ENCODE assay signal across 20 cellular contexts in genomic region chr13:109401891-109402290, GRCh38.
"Had no signal": no experiment of that assay in that cellular context is flagged by ENCODE, and none has a peak within 500 bp of the region (broad histone marks: within the 10 kb centered on the region; RNA-seq: fewer than 3 reads in every experiment).

No MANE protein-coding gene starts in this region.

- H3K36me3 ChIP-seq: suprapubic skin, transverse colon, vagina had no signal

- H3K4me2 ChIP-seq: smooth muscle cell had no signal

- H3K4me1 ChIP-seq: parathyroid adenoma, suprapubic skin, transverse colon, vagina had no signal

- ATAC-seq: mucosa of descending colon; sciatic nerve; stimulated activated naive CD8-positive, alpha-beta T cell treated with anti-CD3 and anti-CD28 coated beads, Interleukin-15, amount 100 ng/mL, for 72 hours had no signal

- FAIRE-seq: frontal cortex, kidney had no signal

- H3K27me3 ChIP-seq: dorsolateral prefrontal cortex, suprapubic skin, transverse colon, vagina had no signal

- H2AFZ ChIP-seq: parathyroid adenoma had no signal

- H3K4me3 ChIP-seq: dorsolateral prefrontal cortex, lung, mucosa of descending colon, smooth muscle cell, suprapubic skin, transverse colon, vagina had no signal

- DNase-seq: dorsolateral prefrontal cortex; effector CD4-positive, alpha-beta T cell; head of caudate nucleus; kidney; mucosa of descending colon; naive B cell; stimulated activated CD4-positive, alpha-beta T cell treated with anti-CD3 and anti-CD28 coated beads, Interleukin-12 subunit alpha, Interleukin-12 subunit beta, amount 100 ng/mL, for 4 hours; stimulated activated CD4-positive, alpha-beta T cell treated with anti-CD3 and anti-CD28 coated beads, Interleukin-1b, Interleukin-23, amount 100 ng/mL, for 48 hours; stimulated activated CD4-positive, alpha-beta T cell treated with anti-CD3 and anti-CD28 coated beads, Interleukin-4, amount 100 ng/mL, for 1 hour; stimulated activated CD8-positive, alpha-beta memory T cell treated with anti-CD3 and anti-CD28 coated beads, Interleukin-4, amount 100 ng/mL, for 48 hours; stimulated activated naive CD4-positive, alpha-beta T cell; stimulated activated naive CD8-positive, alpha-beta T cell treated with anti-CD3 and anti-CD28 coated beads, Interleukin-15, amount 100 ng/mL, for 72 hours; transverse colon had no signal

- H3K9ac ChIP-seq: parathyroid adenoma had no signal

- H3K79me2 ChIP-seq: parathyroid adenoma had no signal

- H3K9me3 ChIP-seq: mucosa of descending colon, suprapubic skin, transverse colon, vagina had no signal

- H3K27ac ChIP-seq: dorsolateral prefrontal cortex, parathyroid adenoma, suprapubic skin, transverse colon, vagina had no signal
